ENCODE assay signal across 19 cellular contexts in the genomic region with DNA sequence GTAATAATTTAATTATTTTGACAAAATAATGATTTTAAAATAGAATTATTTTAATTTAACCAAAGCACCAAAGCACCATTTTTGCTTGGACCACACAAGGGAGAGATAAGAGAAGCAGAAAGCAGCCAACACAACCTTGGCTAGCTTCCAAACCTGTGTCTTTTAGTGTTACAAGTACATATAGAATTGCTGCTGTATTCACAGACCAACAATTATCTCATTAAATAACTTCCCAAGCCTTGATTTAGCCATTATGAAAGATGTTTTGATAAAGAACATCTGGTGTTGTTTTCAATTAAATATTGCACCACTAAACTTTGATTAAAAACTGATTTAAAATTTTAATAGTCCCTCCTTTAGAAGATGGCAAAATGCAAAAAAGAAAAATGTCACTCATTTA.
"Had no signal": no experiment of that assay in that cellular context is flagged by ENCODE, and none has a peak within 500 bp of the region (broad histone marks: within the 10 kb centered on the region; RNA-seq: fewer than 3 reads in every experiment).

No MANE protein-coding gene starts in this region.

- H3K9me3 ChIP-seq: ovary, sigmoid colon, thoracic aorta had no signal

- H3K27me3 ChIP-seq: gastroesophageal sphincter, ovary, right atrium auricular region, sigmoid colon, stomach had no signal

- H3K4me3 ChIP-seq: gastroesophageal sphincter, left ventricle myocardium inferior, lower lobe of right lung, ovary, right atrium auricular region, sigmoid colon, skin epidermis, stomach, thoracic aorta had no signal

- FAIRE-seq: keratinocyte had no signal

- H3K27ac ChIP-seq: gastroesophageal sphincter, left ventricle myocardium inferior, lower lobe of right lung, ovary, right atrium auricular region, sigmoid colon, skin epidermis, stomach, thoracic aorta had no signal

- H3K36me3 ChIP-seq: gastroesophageal sphincter, left ventricle myocardium inferior, lower lobe of right lung, ovary, right atrium auricular region, sigmoid colon, stomach, thoracic aorta had no signal

- ATAC-seq: esophagus mucosa, gastroesophageal sphincter, lower lobe of right lung, natural killer cell had no signal

- DNase-seq: effector memory CD4-positive, alpha-beta T cell; foreskin fibroblast; glutamatergic neuron; left ventricle myocardium inferior; lower lobe of right lung; natural killer cell; ovary; sigmoid colon; stimulated activated CD4-positive, alpha-beta T cell treated with anti-CD3 and anti-CD28 coated beads, Interleukin-2, amount 100 ng/mL, for 24 hours; stimulated activated naive CD4-positive, alpha-beta T cell; stomach; substantia nigra; trophoblast cell had no signal
